ENCODE assay signal across 2 cellular contexts in genomic region chr11:67027483-67027930, GRCh38.
TF ChIP-seq lines count a peak whose summit lies in the region.

No MANE protein-coding gene starts in this region.

TF ChIP-seq in GM23338, 12 proteins besides CTCF, POLR2A, EP300 and RAD21:
- no peak for TF ChIP-seq REST (IDR thresholded peaks at IDR 0.05; ENCODE audit: unreplicated experiment)
- no peak for TF ChIP-seq EZH2phosphoT487 (IDR thresholded peaks at IDR 0.05; ENCODE audit: unreplicated experiment)
- TF ChIP-seq POLR2AphosphoS5 (IDR thresholded peaks at IDR 0.05; ENCODE audit: low read depth): no peak
- no peak for TF ChIP-seq ETS1 (IDR thresholded peaks at IDR 0.05)

TF ChIP-seq in HEK293T, 16 proteins besides CTCF, POLR2A, EP300 and RAD21 (continued from another document):
- TF ChIP-seq ELF4 (IDR thresholded peaks at IDR 0.05) (no peak), ARNT (IDR thresholded peaks at IDR 0.05) (no peak), HDGF (IDR thresholded peaks at IDR 0.05; ENCODE audit: borderline replicate concordance) (no peak), FOXM1 (IDR thresholded peaks at IDR 0.05; ENCODE audit: borderline replicate concordance) (no peak), LEF1 (IDR thresholded peaks at IDR 0.05; ENCODE audit: borderline replicate concordance) (no peak)
